10 cellular contexts compared by ENCODE assay signal in the genomic region with DNA sequence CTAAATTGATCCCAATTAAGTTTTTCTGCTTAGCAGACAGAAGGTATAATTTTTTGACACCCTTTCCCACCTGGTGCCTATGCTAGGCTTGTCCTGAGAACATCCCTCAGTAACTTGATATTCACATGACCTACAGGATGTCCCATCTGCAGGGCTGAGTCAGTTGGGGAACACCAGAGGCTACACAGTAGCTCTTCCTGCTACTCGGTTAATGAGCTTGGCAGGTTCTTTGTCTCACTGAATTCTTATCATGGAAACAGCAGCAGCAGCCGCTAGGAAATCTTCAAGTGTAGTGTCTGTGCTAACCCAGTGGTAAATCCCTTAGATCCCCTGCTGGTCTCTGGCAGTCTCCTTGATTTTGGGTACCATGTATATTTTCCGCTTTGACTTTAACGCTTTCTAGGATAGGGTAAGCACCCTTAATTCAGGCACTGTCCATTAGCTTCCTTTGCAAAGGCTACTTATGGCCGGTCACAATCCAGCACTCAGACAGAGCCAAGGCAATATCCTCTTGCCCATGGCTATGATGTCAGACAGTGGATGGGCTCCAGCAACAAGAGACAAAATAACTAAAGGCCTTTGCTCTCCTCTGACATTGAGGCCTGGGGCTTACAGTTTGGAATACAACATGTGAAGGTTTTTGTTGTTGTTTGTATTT. TPM values are rescaled to one million over a fixed set of nuclear protein-coding genes. Genes with fewer than 3 reads are reported as not detected.
A peak's percentile ranks its signal among the peaks of the same experiment; 100 is the strongest.
DNase-seq lines count a peak whose midpoint lies in the region; ATAC-seq, FAIRE-seq and TF ChIP-seq lines count a peak whose summit lies in the region.
"Had no signal": no experiment of that assay in that cellular context is flagged by ENCODE, and none has a peak within 500 bp of the region (broad histone marks: within the 10 kb centered on the region; RNA-seq: fewer than 3 reads in every experiment).

No MANE protein-coding gene starts in this region.

- H3K4me1 Mint-ChIP-seq in endodermal cell (peaks cover 32% of the 10 kb centered on the region), neural progenitor cell (peaks cover 5% of the 10 kb centered on the region), Caco-2 (ENCODE audit: low read depth, unreplicated experiment) (peaks cover 18% of the 10 kb centered on the region)

- CTCF ChIA-PET in Caco-2 (lab: Charles Lee): no interaction called here

- no peaks in the 10 kb centered on the region for H3K9me3 ChIP-seq in DND-41 (ENCODE audit: insufficient read depth, low read length, severe bottlenecking)
- H3K9me3 ChIP-seq in Loucy (ENCODE audit: insufficient read depth, low read depth, low read length): no peaks in the 10 kb centered on the region
- no peaks in the 10 kb centered on the region for H3K9me3 ChIP-seq in endodermal cell (ENCODE audit: control insufficient read depth, low read length)
- H3K9me3 ChIP-seq in neural progenitor cell (ENCODE audit: low read depth): no peaks in the 10 kb centered on the region
- H3K9me3 ChIP-seq in prostate gland: no peaks in the 10 kb centered on the region
- no peaks in the 10 kb centered on the region for H3K9me3 ChIP-seq in kidney (ENCODE audit: control insufficient read depth in 1 of 2, low read length in 2 of 2)
- H3K9me3 ChIP-seq in Caco-2: no peaks in the 10 kb centered on the region

- H3K4me1 ChIP-seq in DND-41 (ENCODE audit: insufficient read depth, low read length): no peaks in the 10 kb centered on the region
- peaks cover 24% of the 10 kb centered on the region for H3K4me1 ChIP-seq in Loucy (ENCODE audit: insufficient read depth, low read length, poor library complexity, severe bottlenecking)
- H3K4me1 ChIP-seq in endodermal cell (ENCODE audit: control insufficient read depth, insufficient read depth, low read length): peaks cover 19% of the 10 kb centered on the region
- H3K4me1 ChIP-seq in neural progenitor cell: peaks cover 7% of the 10 kb centered on the region
- H3K4me1 ChIP-seq in prostate gland (replicated peaks): no peaks in the 10 kb centered on the region
- H3K4me1 ChIP-seq in kidney (ENCODE audit: control insufficient read depth in 1 of 2, insufficient read depth in 1 of 2, low read depth in 1 of 2, low read length in 2 of 2): peaks cover 0 to 3% of the 10 kb centered on the region in 2 donors
- 0 out of 2 replicates have a peak, but pooled peaks cover 8% of the 10 kb centered on the region for H3K4me1 ChIP-seq in Caco-2

- no peak overlapping the region for H3K4me2 ChIP-seq in DND-41 (ENCODE audit: insufficient read depth, low read length)
- peak overlapping the region; percentile 66 for H3K4me2 ChIP-seq in Loucy (ENCODE audit: low read depth, low read length, poor library complexity, severe bottlenecking)
- no peak overlapping the region for H3K4me2 ChIP-seq in neural progenitor cell
- H3K4me2 ChIP-seq: KMS-11 had no signal

- FAIRE-seq in kidney (lab: Jason Lieb, UNC): no peak

- H3K27me3 Mint-ChIP-seq in endodermal cell (ENCODE audit: insufficient read depth) (no peaks in the 10 kb centered on the region), neural progenitor cell (ENCODE audit: insufficient read depth, low read depth) (no peaks in the 10 kb centered on the region), Caco-2 (ENCODE audit: insufficient read depth, unreplicated experiment) (no peaks in the 10 kb centered on the region)
- H3K27me3 Mint-ChIP-seq: activated CD4-positive, alpha-beta T cell treated with anti-CD3 and anti-CD28 coated beads, Interleukin-2, amount 10 ng/mL, durations not matched to agents 24 days and 14 days had no signal

- H3K9ac ChIP-seq in DND-41 (ENCODE audit: low read depth, low read length) (no peak overlapping the region), Loucy (ENCODE audit: low read depth, low read length, poor library complexity, severe bottlenecking) (peak overlapping the region; percentile 40), endodermal cell (ENCODE audit: extremely low read depth, low read length, poor library complexity, severe bottlenecking) (no peak overlapping the region), neural progenitor cell (no peak overlapping the region), kidney (ENCODE audit: low read length in 2 of 2) (no peak overlapping the region)
- H3K9ac ChIP-seq: KMS-11 had no signal

- peak overlapping the region; percentile 72 for H3K27ac Mint-ChIP-seq in endodermal cell
- no peak overlapping the region for H3K27ac Mint-ChIP-seq in neural progenitor cell
- H3K27ac Mint-ChIP-seq in Caco-2 (ENCODE audit: unreplicated experiment): no peak overlapping the region
- H3K27ac Mint-ChIP-seq: activated CD4-positive, alpha-beta T cell treated with anti-CD3 and anti-CD28 coated beads, Interleukin-2, amount 10 ng/mL, durations not matched to agents 24 days and 14 days had no signal

- peak; percentile 52 for ATAC-seq in DND-41 (ENCODE audit: insufficient read depth, low read depth)

- H2AFZ ChIP-seq in DND-41 (ENCODE audit: low read depth, low read length) (no peak overlapping the region), Loucy (ENCODE audit: low read length) (peak overlapping the region; percentile 66; the same call in 1 of the 2 replicates), neural progenitor cell (replicated peaks) (no peak overlapping the region)

- WGBS in endodermal cell (ENCODE audit: insufficient coverage in 1 of 2, insufficient read length in 1 of 2), 2 experiments: 53 to 70% methylated on average over 5 of the region's 5 CpGs
- WGBS in prostate gland: 53% methylated on average over 5 of the region's 5 CpGs

- POLR2A ChIA-PET in Caco-2 (lab: Charles Lee): interaction anchor here (0.6 kb wide), 1 partner anchor 35 kb away, joined by 3 read pairs; no protein-coding TSS in a partner anchor

- H3K4me3 ChIP-seq in DND-41 (ENCODE audit: low read depth in 1 of 2, low read length in 2 of 2) (no peak overlapping the region), Loucy (ENCODE audit: low read length, poor library complexity, severe bottlenecking) (peak overlapping the region; percentile 47), endodermal cell (ENCODE audit: low read length) (no peak overlapping the region), neural progenitor cell (no peak overlapping the region), prostate gland (no peak overlapping the region), kidney (ENCODE audit: low read length in 2 of 2) (no peak overlapping the region), Caco-2 (ENCODE audit: low read depth, low read length) (no peak overlapping the region)

- TF ChIP-seq POLR2A in prostate gland (IDR thresholded peaks at IDR 0.05): no peak

- TF ChIP-seq CTCF in DND-41 (IDR thresholded peaks at IDR 0.05; ENCODE audit: borderline replicate concordance, extremely low read depth, low read length, poor library complexity, severe bottlenecking): no peak
- TF ChIP-seq CTCF in Loucy (conservative IDR thresholded peaks at IDR 0.05; ENCODE audit: low read length): no peak
- TF ChIP-seq CTCF in endodermal cell (conservative IDR thresholded peaks at IDR 0.05): no peak
- TF ChIP-seq CTCF in neural progenitor cell (IDR thresholded peaks at IDR 0.05): no peak
- TF ChIP-seq CTCF in prostate gland (IDR thresholded peaks at IDR 0.05): no peak
- no peak for TF ChIP-seq CTCF in kidney (IDR thresholded peaks at IDR 0.05; ENCODE audit: borderline replicate concordance, extremely low read depth, insufficient read depth)
- TF ChIP-seq CTCF in Caco-2 (IDR thresholded peaks at IDR 0.05; ENCODE audit: insufficient read depth in 1 of 2, low read depth in 1 of 2, low read length in 1 of 2, severe bottlenecking in 1 of 2, unreplicated experiment in 1 of 2): no peak

- H3K4me3 Mint-ChIP-seq in endodermal cell (no peak overlapping the region), neural progenitor cell (no peak overlapping the region), Caco-2 (ENCODE audit: unreplicated experiment) (no peak overlapping the region)
- H3K4me3 Mint-ChIP-seq: activated CD4-positive, alpha-beta T cell treated with anti-CD3 and anti-CD28 coated beads, Interleukin-2, amount 10 ng/mL, durations not matched to agents 24 days and 14 days had no signal

- H3F3A ChIP-seq in Loucy (ENCODE audit: low read depth): no peaks in the 10 kb centered on the region
- H3F3A ChIP-seq in neural progenitor cell (ENCODE audit: low read depth): peaks cover 11% of the 10 kb centered on the region

- H3K79me2 ChIP-seq in DND-41 (ENCODE audit: insufficient read depth, low read length) (no peaks in the 10 kb centered on the region), Loucy (ENCODE audit: insufficient read depth, low read length) (no peaks in the 10 kb centered on the region), neural progenitor cell (ENCODE audit: low read depth) (no peaks in the 10 kb centered on the region)

- BruUV-seq in Caco-2 (replicated peaks; lab: Mats Ljungman, UMichigan): no TSS peak

- H3K36me3 ChIP-seq in DND-41 (ENCODE audit: insufficient read depth, low read length) (peaks cover 18% of the 10 kb centered on the region), Loucy (ENCODE audit: insufficient read depth, low read length) (peaks cover 19% of the 10 kb centered on the region; the same call in 1 of the 2 replicates), endodermal cell (ENCODE audit: control insufficient read depth, insufficient read depth, low read length) (peaks cover 70% of the 10 kb centered on the region), neural progenitor cell (no peaks in the 10 kb centered on the region), prostate gland (no peaks in the 10 kb centered on the region), kidney (ENCODE audit: control insufficient read depth in 1 of 2, insufficient read depth in 2 of 2, low read length in 2 of 2) (peaks cover 23 to 42% of the 10 kb centered on the region in 2 donors), Caco-2 (ENCODE audit: control insufficient read depth, insufficient read depth, low read length) (peaks cover 8% of the 10 kb centered on the region; the same call in 1 of the 2 replicates)

- H3K9me2 ChIP-seq in Loucy (replicated peaks; ENCODE audit: low read depth, low read length): no peaks in the 10 kb centered on the region

- DNase-seq in DND-41: no peak
- DNase-seq in endodermal cell: peak; percentile 69
- peak; percentile 41 for DNase-seq in neural progenitor cell (ENCODE audit: low spot score)
- DNase-seq in NOMO-1 treated with dmso at 0.1 percent for 144 hours (lab: John Stamatoyannopoulos, UW; ENCODE audit: unreplicated experiment): no peak
- no peak for DNase-seq in prostate gland (ENCODE audit: low spot score)
- DNase-seq in kidney: no peak
- DNase-seq in Caco-2: no peak

- no peaks in the 10 kb centered on the region for H4K20me1 ChIP-seq in DND-41 (ENCODE audit: insufficient read depth, low read length)
- no peaks in the 10 kb centered on the region for H4K20me1 ChIP-seq in Loucy (ENCODE audit: insufficient read depth, low read length, poor library complexity, severe bottlenecking)
- peaks cover 6% of the 10 kb centered on the region for H4K20me1 ChIP-seq in neural progenitor cell (ENCODE audit: low read depth)

- H3K27me3 ChIP-seq in DND-41 (ENCODE audit: insufficient read depth, low read length, poor library complexity) (no peaks in the 10 kb centered on the region), Loucy (ENCODE audit: insufficient read depth, low read length, poor library complexity, severe bottlenecking) (no peaks in the 10 kb centered on the region), endodermal cell (ENCODE audit: control insufficient read depth, insufficient read depth, low read length, poor library complexity, severe bottlenecking) (no peaks in the 10 kb centered on the region), neural progenitor cell (no peaks in the 10 kb centered on the region), prostate gland (replicated peaks; ENCODE audit: insufficient read depth) (no peaks in the 10 kb centered on the region), Caco-2 (replicated peaks; ENCODE audit: control insufficient read depth, insufficient read depth, low read length) (no peaks in the 10 kb centered on the region)

- intact Hi-C loops in prostate gland (cut with DNase I): loop anchor here (2.0 to 10.0 kb wide), 2 partner anchors 47 to 137 kb away; partner anchors contain the start of genes PATL1 and STX3
- intact Hi-C loops in kidney (cut with DNase I): loop anchor here (5.0 kb wide), 1 partner anchor 50 kb away; no protein-coding TSS in a partner anchor
- intact Hi-C loops in Caco-2 (cut with micrococcal nuclease; ENCODE audit: unreplicated experiment): loop anchor here (1.0 to 2.0 kb wide), 5 partner anchors 25 to 265 kb away; partner anchors contain the start of gene PATL1

- H3K9me3 Mint-ChIP-seq in endodermal cell (no peaks in the 10 kb centered on the region), neural progenitor cell (no peaks in the 10 kb centered on the region), Caco-2 (ENCODE audit: unreplicated experiment) (no peaks in the 10 kb centered on the region)
- H3K9me3 Mint-ChIP-seq: activated CD4-positive, alpha-beta T cell treated with anti-CD3 and anti-CD28 coated beads, Interleukin-2, amount 10 ng/mL, durations not matched to agents 24 days and 14 days had no signal

- peaks cover 53% of the 10 kb centered on the region for H3K36me3 Mint-ChIP-seq in endodermal cell (ENCODE audit: low read depth)
- peaks cover 8% of the 10 kb centered on the region for H3K36me3 Mint-ChIP-seq in neural progenitor cell
- H3K36me3 Mint-ChIP-seq in Caco-2 (ENCODE audit: insufficient read depth, unreplicated experiment): peaks cover 96% of the 10 kb centered on the region

- H3K27ac ChIP-seq in DND-41 (ENCODE audit: low read length) (no peak overlapping the region), endodermal cell (ENCODE audit: low read depth, low read length) (no peak overlapping the region), neural progenitor cell (peak overlapping the region; percentile 11), prostate gland (no peak overlapping the region), kidney (ENCODE audit: low read depth in 2 of 2, low read length in 2 of 2) (no peak overlapping the region)
- H3K27ac ChIP-seq: KMS-11 had no signal

RNA-seq across cellular contexts. Expression of gene MRPL16, which starts 8.5 kb away (rescaled TPM):
- total RNA-seq in endodermal cell (10 to 100 TPM; 52.8 to 58.4 TPM), neural progenitor cell (ENCODE audit: low replicate concordance) (42.3 and 49.8 TPM in 2 replicates), prostate gland (10 to 100 TPM; 38.3 to 97.6 TPM), kidney (38.0 TPM), Caco-2 (2022) (61.6 and 66.0 TPM in 2 replicates)
- 48.9 TPM for polyA plus RNA-seq in endodermal cell (2013, experiment 1 of 2)
- 41.5 TPM for polyA plus RNA-seq in endodermal cell (2013, experiment 2 of 2)
- polyA plus RNA-seq in kidney (ENCODE audit: insufficient read depth, low read depth, low replicate concordance): 109 TPM

RNA-seq across cellular contexts. Expression of gene CBLIF, which starts 43.2 kb away (rescaled TPM):
- total RNA-seq in endodermal cell: not detected
- polyA plus RNA-seq in endodermal cell (2013, experiment 1 of 2): not detected
- polyA plus RNA-seq in endodermal cell (2013, experiment 2 of 2): not detected
- total RNA-seq in neural progenitor cell (ENCODE audit: low replicate concordance): not detected in 2 replicates
- total RNA-seq in prostate gland: not detected
- total RNA-seq in kidney: not detected
- polyA plus RNA-seq in kidney (ENCODE audit: insufficient read depth, low read depth, low replicate concordance): not detected
- total RNA-seq in Caco-2 (2022): not detected in 2 replicates
- total RNA-seq: activated CD4-positive, alpha-beta T cell treated with anti-CD3 and anti-CD28 coated beads, Interleukin-2, amount 10 ng/mL, durations not matched to agents 24 days and 14 days had no signal

RNA-seq across cellular contexts. Expression of gene STX3, which starts 46.9 kb away (rescaled TPM):
- total RNA-seq in endodermal cell (100 to 1,000 TPM; 119 to 160 TPM), neural progenitor cell (ENCODE audit: low replicate concordance) (34.8 and 52.4 TPM in 2 replicates), prostate gland (10 to 100 TPM; 20.8 to 58.5 TPM), kidney (43.2 TPM), Caco-2 (2022) (178 and 181 TPM in 2 replicates)
- polyA plus RNA-seq in endodermal cell (2013, experiment 1 of 2): 27.9 TPM
- 23.5 TPM for polyA plus RNA-seq in endodermal cell (2013, experiment 2 of 2)
- polyA plus RNA-seq in kidney (ENCODE audit: insufficient read depth, low read depth, low replicate concordance): 57.2 TPM

Comparison
In these comparisons a context has a peak if more than half of its experiments do, and no peak if none do; other contexts are left out.
1. DNase-seq: peak in endodermal cell (single experiment) and neural progenitor cell (single experiment); none in DND-41 (single experiment), NOMO-1 treated with dmso at 0.1 percent for 144 hours (single experiment), prostate gland (single experiment), kidney (single experiment) and Caco-2 (0 of 2).